In genomic region chr2:55010149-55010591, GRCh38 we compare ENCODE assay signal across 8 cellular contexts. TPM values are rescaled to one million over a fixed set of nuclear protein-coding genes. Genes with fewer than 3 reads are reported as not detected.
DNase-seq lines count a peak whose midpoint lies in the region; ATAC-seq and TF ChIP-seq lines count a peak whose summit lies in the region.

No MANE protein-coding gene starts in this region.

- no peaks in the 10 kb centered on the region for H3K9me3 Mint-ChIP-seq in effector memory CD8-positive, alpha-beta T cell

- intact Hi-C loops in transverse colon (cut with DNase I; ENCODE audit: low total_unique reads), result loop anchor here (10.0 kb wide), 1 partner anchor 155 kb away; no protein-coding TSS in a partner anchor

- no peaks in the 10 kb centered on the region for H3K9me2 ChIP-seq in MM.1S (replicated peaks; ENCODE audit: insufficient read depth, low read length)

- TF ChIP-seq EP300 in transverse colon (IDR thresholded peaks at IDR 0.05; ENCODE audit: low read depth), result no peak

- peak overlapping the region; percentile 77 to 80 for H3K4me3 Mint-ChIP-seq in effector memory CD8-positive, alpha-beta T cell

- DNase-seq in GM12864 (ENCODE audit: low read depth) (no peak), MM.1S (peak; percentile 84), transverse colon (peak; percentile 75), NCI-H1092 treated with DMSO at 0.1 percent for 48 hours (lab: John Stamatoyannopoulos, UW) (no peak)
- peak; percentile 14 for DNase-seq in activated CD4-positive, alpha-beta T cell treated with anti-CD3 and anti-CD28 coated beads for 1 hour
- DNase-seq in effector memory CD8-positive, alpha-beta T cell, result peak; percentile 21 to 31 (median 29)

- in situ Hi-C loops in transverse colon (cut with MboI; ENCODE audit: low pct_ligation_motif_present in 1 of 4, low pct_unique_long_range_greater_than_20kb in 1 of 4, low sequenced_read_pairs in 3 of 4), result loop anchor here in 2 of 4 donors (10.0 kb wide), 1 partner anchor 155 kb away; no protein-coding TSS in a partner anchor

- no peaks in the 10 kb centered on the region for H3K9me3 ChIP-seq in MM.1S (replicated peaks; ENCODE audit: insufficient read depth, low read length)
- H3K9me3 ChIP-seq in mucosa of rectum (ENCODE audit: control insufficient read depth in 2 of 2, low read length in 2 of 2), result no peaks in the 10 kb centered on the region
- no peaks in the 10 kb centered on the region for H3K9me3 ChIP-seq in transverse colon

- H3K36me3 Mint-ChIP-seq in effector memory CD8-positive, alpha-beta T cell (ENCODE audit: insufficient read depth), result peaks cover 5% of the 10 kb centered on the region

- H4K20me1 ChIP-seq in MM.1S (ENCODE audit: insufficient read depth, low read length), result no peaks in the 10 kb centered on the region

- H3K4me1 ChIP-seq in MM.1S (ENCODE audit: low read length), result peaks cover 40% of the 10 kb centered on the region
- H3K4me1 ChIP-seq in mucosa of rectum (ENCODE audit: control insufficient read depth in 2 of 2, insufficient read depth in 2 of 2, low read length in 2 of 2), result peaks cover 44 to 55% of the 10 kb centered on the region in 2 donors
- H3K4me1 ChIP-seq in transverse colon, result peaks cover 34 to 97% (median 89%) of the 10 kb centered on the region in 4 donors

- no peaks in the 10 kb centered on the region for H3K36me3 ChIP-seq in MM.1S (replicated peaks; ENCODE audit: insufficient read depth, low read length)
- H3K36me3 ChIP-seq in mucosa of rectum (ENCODE audit: control insufficient read depth in 2 of 2, insufficient read depth in 2 of 2, low read length in 2 of 2), result no peaks in the 10 kb centered on the region
- H3K36me3 ChIP-seq in transverse colon, result no peaks in the 10 kb centered on the region

- peak; percentile 85 for TF ChIP-seq POLR2A in transverse colon (IDR thresholded peaks at IDR 0.05)

- H3K4me3 ChIP-seq in GM12864 (ENCODE audit: low read depth, low read length), result peak overlapping the region; percentile 35
- H3K4me3 ChIP-seq in MM.1S (ENCODE audit: low read length), result peak overlapping the region; percentile 71
- H3K4me3 ChIP-seq in mucosa of rectum (ENCODE audit: low read length in 2 of 2), result peak overlapping the region; percentile 76 to 90
- H3K4me3 ChIP-seq in transverse colon, result peak overlapping the region; percentile 15 to 49 (median 34)

- no peaks in the 10 kb centered on the region for H3K27me3 Mint-ChIP-seq in effector memory CD8-positive, alpha-beta T cell

- ATAC-seq in GM21825 (IDR thresholded peaks at IDR 0.05; ENCODE audit: unreplicated experiment), result peak; percentile 91
- ATAC-seq in effector memory CD8-positive, alpha-beta T cell (replicated peaks), result peak; percentile 97

- peak overlapping the region; percentile 66 to 77 for H3K27ac Mint-ChIP-seq in effector memory CD8-positive, alpha-beta T cell

- H3K79me2 ChIP-seq in MM.1S (ENCODE audit: low read length), result peaks cover 93% of the 10 kb centered on the region

- H3K4me2 ChIP-seq in MM.1S (ENCODE audit: low read depth, low read length), result peak overlapping the region; percentile 72

- no peaks in the 10 kb centered on the region for H3K27me3 ChIP-seq in MM.1S (replicated peaks; ENCODE audit: insufficient read depth, low read length)
- no peaks in the 10 kb centered on the region for H3K27me3 ChIP-seq in mucosa of rectum (ENCODE audit: control insufficient read depth in 2 of 2, insufficient read depth in 2 of 2, low read length in 2 of 2)
- H3K27me3 ChIP-seq in transverse colon, result no peaks in the 10 kb centered on the region

- peak overlapping the region; percentile 51 for H2AFZ ChIP-seq in MM.1S (ENCODE audit: low read length)

- peaks cover 28 to 66% of the 10 kb centered on the region in 2 donors for H3K4me1 Mint-ChIP-seq in effector memory CD8-positive, alpha-beta T cell (ENCODE audit: low read depth in 2 of 2)

- H3F3A ChIP-seq in MM.1S (ENCODE audit: insufficient read depth, low read length), result peaks cover 44% of the 10 kb centered on the region

- WGBS in transverse colon (ENCODE audit: low coverage in 1 of 2), 2 donors, result 3 to 6% methylated on average over 4 to 5 of the region's 5 CpGs

- H3K27ac ChIP-seq in MM.1S (ENCODE audit: low read length) (peak overlapping the region; percentile 83), mucosa of rectum (ENCODE audit: low read depth in 2 of 2, low read length in 2 of 2) (peak overlapping the region; percentile 79 to 85), transverse colon (peak overlapping the region; percentile 71 to 82 (median 78))

- peak overlapping the region; percentile 58 for H3K9ac ChIP-seq in MM.1S (ENCODE audit: low read length)
- peak overlapping the region; percentile 81 to 88 for H3K9ac ChIP-seq in mucosa of rectum (ENCODE audit: low read depth in 1 of 2, low read length in 2 of 2)

- TF ChIP-seq CTCF in GM12864 (IDR thresholded peaks at IDR 0.05; ENCODE audit: low read depth, low read length, missing control alignments), result no peak
- TF ChIP-seq CTCF in MM.1S (IDR thresholded peaks at IDR 0.05; ENCODE audit: low read length), result no peak
- no peak for TF ChIP-seq CTCF in transverse colon (IDR thresholded peaks at IDR 0.05)

RNA-seq across cellular contexts. Expression of gene RTN4, which starts 40.1 kb away (rescaled TPM):
- 100 to 1,000 TPM in 3 of 4 donors, 10 to 100 TPM in 1; 82.2 to 212 (median 183) TPM for total RNA-seq in transverse colon

Comparison
In these comparisons a context has a peak if more than half of its experiments do, and no peak if none do; other contexts are left out.
1. DNase-seq: peak in MM.1S (single experiment), activated CD4-positive, alpha-beta T cell treated with anti-CD3 and anti-CD28 coated beads for 1 hour (single experiment), effector memory CD8-positive, alpha-beta T cell (3 of 3) and transverse colon (single experiment); none in GM12864 (single experiment) and NCI-H1092 treated with DMSO at 0.1 percent for 48 hours (single experiment).
2. Peak in every context shown above with its lines, with median percentiles within 50 percentile points of each other: H3K4me3 ChIP-seq and H3K27ac ChIP-seq.